In the genomic region with DNA sequence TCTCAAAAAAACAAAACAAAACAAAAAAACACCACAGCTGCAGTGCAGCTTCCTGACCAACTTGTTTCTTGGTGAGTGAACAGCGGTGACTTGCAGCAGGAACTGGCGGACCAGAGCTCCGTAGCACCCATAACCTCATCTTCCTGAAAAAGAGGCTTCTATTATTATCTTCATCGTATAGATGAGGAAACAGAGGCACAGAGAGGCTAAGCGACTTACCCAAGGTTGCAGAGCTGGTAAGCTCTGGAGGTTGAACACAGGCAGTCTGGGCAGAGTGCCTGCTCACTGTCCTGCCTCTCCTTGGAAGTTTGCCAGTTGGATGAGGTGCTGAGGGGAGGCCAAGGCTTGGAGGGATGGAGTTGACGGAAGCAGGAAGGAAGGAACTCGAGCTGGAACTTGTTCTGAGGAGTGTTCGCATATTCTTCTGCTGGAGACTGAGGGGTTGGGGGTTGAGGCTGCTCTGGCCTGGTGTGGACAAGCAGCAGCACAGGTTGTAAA, we compare ENCODE assay signal across 1 cellular context.
TF ChIP-seq lines count a peak whose summit lies in the region.

No MANE protein-coding gene starts in this region.

TF ChIP-seq in IMR-90, 13 proteins besides CTCF, POLR2A, EP300 and RAD21 (continued from another document):
- TF ChIP-seq, protein P1, sequence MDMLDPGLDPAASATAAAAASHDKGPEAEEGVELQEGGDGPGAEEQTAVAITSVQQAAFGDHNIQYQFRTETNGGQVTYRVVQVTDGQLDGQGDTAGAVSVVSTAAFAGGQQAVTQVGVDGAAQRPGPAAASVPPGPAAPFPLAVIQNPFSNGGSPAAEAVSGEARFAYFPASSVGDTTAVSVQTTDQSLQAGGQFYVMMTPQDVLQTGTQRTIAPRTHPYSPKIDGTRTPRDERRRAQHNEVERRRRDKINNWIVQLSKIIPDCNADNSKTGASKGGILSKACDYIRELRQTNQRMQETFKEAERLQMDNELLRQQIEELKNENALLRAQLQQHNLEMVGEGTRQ (IDR thresholded peaks at IDR 0.05; ENCODE audit: low read depth, low read length): no peak
- no peak for TF ChIP-seq MXI1 (IDR thresholded peaks at IDR 0.05; ENCODE audit: borderline replicate concordance, low read depth, low read length)
- TF ChIP-seq RCOR1 (IDR thresholded peaks at IDR 0.05; ENCODE audit: insufficient replicate concordance, low read length): no peak
- no peak for TF ChIP-seq MAFK (IDR thresholded peaks at IDR 0.05; ENCODE audit: low read depth, low read length)
- TF ChIP-seq BHLHE40 (IDR thresholded peaks at IDR 0.05; ENCODE audit: low read depth, low read length): no peak
- no peak for TF ChIP-seq NFE2L2 (IDR thresholded peaks at IDR 0.05; ENCODE audit: low read depth, low read length)
- TF ChIP-seq CEBPB (IDR thresholded peaks at IDR 0.05; ENCODE audit: low read depth, low read length): no peak
- no peak for TF ChIP-seq RFX5 (IDR thresholded peaks at IDR 0.05; ENCODE audit: low read depth, low read length)
- TF ChIP-seq SMC3 (IDR thresholded peaks at IDR 0.05; ENCODE audit: low read depth, low read length): no peak
- TF ChIP-seq MAZ (IDR thresholded peaks at IDR 0.05; ENCODE audit: borderline replicate concordance, low read depth, low read length): no peak
